In the genomic region with DNA sequence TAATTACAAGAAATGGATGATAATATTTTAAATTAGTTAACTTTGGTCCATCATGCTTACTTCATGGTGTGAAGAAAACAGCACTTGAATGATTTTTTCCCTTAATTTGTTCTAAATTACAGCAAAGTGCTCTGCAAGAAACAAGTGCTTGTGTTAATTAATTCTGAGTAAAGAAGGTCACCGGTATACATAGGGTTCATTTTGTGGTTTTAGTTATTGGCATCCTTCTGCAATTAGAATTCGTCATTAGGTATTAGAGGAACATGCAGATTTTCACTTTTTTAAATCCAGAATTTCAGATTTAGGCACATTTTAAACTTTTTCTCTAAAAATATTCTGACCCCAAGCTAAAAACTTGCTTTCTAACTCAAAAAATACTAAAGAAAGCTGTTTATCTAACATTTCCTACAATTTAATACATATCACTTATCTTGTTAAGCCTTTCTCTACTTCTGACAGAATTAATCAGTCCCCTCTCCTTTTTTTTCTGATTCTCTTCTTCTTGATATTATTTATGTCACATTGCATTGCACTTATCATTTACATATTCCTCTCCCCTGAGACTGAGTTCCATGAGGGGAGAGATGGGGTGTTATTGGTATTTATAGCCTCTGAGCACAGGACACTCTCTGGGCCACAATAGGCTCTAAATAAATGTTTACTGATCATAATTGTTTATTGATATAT, we compare ENCODE assay signal across 18 cellular contexts. TPM values are rescaled to one million over a fixed set of nuclear protein-coding genes. Genes with fewer than 3 reads are reported as not detected.
A peak's percentile ranks its signal among the peaks of the same experiment; 100 is the strongest.
DNase-seq lines count a peak whose midpoint lies in the region; ATAC-seq and TF ChIP-seq lines count a peak whose summit lies in the region.
"Had no signal": no experiment of that assay in that cellular context is flagged by ENCODE, and none has a peak within 500 bp of the region (broad histone marks: within the 10 kb centered on the region; RNA-seq: fewer than 3 reads in every experiment).

No MANE protein-coding gene starts in this region.

- no TSS peak for BruUV-seq in OCI-LY7 (replicated peaks; lab: Mats Ljungman, UMichigan)

- CTCF ChIA-PET in OCI-LY7 (lab: Charles Lee; ENCODE audit: unreplicated experiment), result no interaction called here

- POLR2A ChIA-PET in OCI-LY7 (lab: Charles Lee), result interaction anchor here (1.1 kb wide), 1 partner anchor 221 kb away, joined by 5 read pairs; a partner anchor contains a TSS

- H3K27ac ChIP-seq in BLaER1 treated with 17β-estradiol and CSF1 and Interleukin-3, amounts not matched to agents 10 nM and 100 nM, result peak overlapping the region in 10 of 11 experiments; percentile 24 to 84 (median 73); a peak in 19 of 22 replicates
- peak overlapping the region; percentile 19 for H3K27ac ChIP-seq in OCI-LY7 (ENCODE audit: low read depth, low read length, poor library complexity, severe bottlenecking)
- H3K27ac ChIP-seq: esophagus squamous epithelium had no signal

- ATAC-seq in GM19372 (IDR thresholded peaks at IDR 0.05; ENCODE audit: low read depth, unreplicated experiment), result peak; percentile 43
- peak; percentile 41 for ATAC-seq in HG03064 (IDR thresholded peaks at IDR 0.05; ENCODE audit: low read depth, unreplicated experiment)
- ATAC-seq: stimulated activated naive CD8-positive, alpha-beta T cell treated with anti-CD3 and anti-CD28 coated beads, Interleukin-15, amount 100 ng/mL, for 72 hours had no signal

- H3K9me3 ChIP-seq in BLaER1 treated with 17β-estradiol and CSF1 and Interleukin-3, amounts not matched to agents 10 nM and 100 nM (replicated peaks in 1 of 11), result peaks cover 3 to 17% (median 11%) of the 10 kb centered on the region in 11 experiments; a peak in 18 of 22 replicates
- H3K9me3 ChIP-seq in OCI-LY7 (ENCODE audit: low read length), result peaks cover 6% of the 10 kb centered on the region; the same call in 1 of the 2 replicates

- H3K36me3 ChIP-seq in BLaER1 treated with 17β-estradiol and CSF1 and Interleukin-3, amounts not matched to agents 10 nM and 100 nM, result no peaks in the 10 kb centered on the region
- no peaks in the 10 kb centered on the region for H3K36me3 ChIP-seq in OCI-LY7 (ENCODE audit: insufficient read depth, low read length)
- H3K36me3 ChIP-seq: esophagus squamous epithelium had no signal

- DNase-seq in OCI-LY7 (ENCODE audit: low spot score) (no peak), EL (no peak), NCI-H82 treated with DMSO at 0.1 percent for 48 hours (lab: John Stamatoyannopoulos, UW; ENCODE audit: unreplicated experiment) (no peak), NCI-H82 (lab: John Stamatoyannopoulos, UW) (no peak)
- DNase-seq in stimulated activated CD4-positive, alpha-beta T cell treated with anti-CD3 and anti-CD28 coated beads, Interleukin-2, amount 100 ng/mL, for 24 hours, result no peak
- DNase-seq: activated CD4-positive, alpha-beta T cell treated with anti-CD3 and anti-CD28 coated beads, Interleukin-2, amount 50 U/mL, for 1 hour; activated T-cell treated with anti-CD3 and anti-CD28 coated beads for 4 hours; CD4-positive, alpha-beta memory T cell; DMS79; esophagus squamous epithelium; NCI-H2107; stimulated activated naive CD8-positive, alpha-beta T cell treated with anti-CD3 and anti-CD28 coated beads, Interleukin-15, amount 100 ng/mL, for 72 hours; SW 1271 had no signal

- peak overlapping the region in 7 of 11 experiments; percentile 46 to 66 (median 53); a peak in 14 of 22 replicates for H3K9ac ChIP-seq in BLaER1 treated with 17β-estradiol and CSF1 and Interleukin-3, amounts not matched to agents 10 nM and 100 nM

- H3K4me3 ChIP-seq in BLaER1 treated with 17β-estradiol and CSF1 and Interleukin-3, amounts not matched to agents 10 nM and 100 nM, result peak overlapping the region in 2 of 10 experiments; percentile 28 to 33; a peak in 4 of 20 replicates
- H3K4me3 ChIP-seq in OCI-LY7 (ENCODE audit: low read depth, low read length, poor library complexity, severe bottlenecking), result peak overlapping the region; percentile 35
- H3K4me3 ChIP-seq: esophagus squamous epithelium had no signal

- no peak for TF ChIP-seq CTCF in OCI-LY7 (conservative IDR thresholded peaks at IDR 0.05; ENCODE audit: low read length)

- no peaks in the 10 kb centered on the region for H3K79me2 ChIP-seq in OCI-LY7 (ENCODE audit: insufficient read depth, low read depth, low read length)

- no peaks in the 10 kb centered on the region for H3K9me2 ChIP-seq in OCI-LY7 (ENCODE audit: insufficient read depth, low read length)

- no peaks in the 10 kb centered on the region for H4K20me1 ChIP-seq in BLaER1 treated with 17β-estradiol and CSF1 and Interleukin-3, amounts not matched to agents 10 nM and 100 nM
- H4K20me1 ChIP-seq in OCI-LY7 (ENCODE audit: insufficient read depth, low read length), result no peaks in the 10 kb centered on the region

- H3K27me3 ChIP-seq in BLaER1 treated with 17β-estradiol and CSF1 and Interleukin-3, amounts not matched to agents 10 nM and 100 nM, result no peaks in the 10 kb centered on the region
- H3K27me3 ChIP-seq: esophagus squamous epithelium had no signal

- peak overlapping the region; percentile 62 for H2AFZ ChIP-seq in OCI-LY7 (ENCODE audit: low read length)

- H3K4me2 ChIP-seq in BLaER1 treated with 17β-estradiol and CSF1 and Interleukin-3, amounts not matched to agents 10 nM and 100 nM, result peak overlapping the region; percentile 68 to 86 (median 77)
- H3K4me2 ChIP-seq in OCI-LY7 (ENCODE audit: low read length), result peak overlapping the region; percentile 66

- intact Hi-C loops in OCI-LY7 (cut with micrococcal nuclease; ENCODE audit: unreplicated experiment), result no loop called here

- peaks cover 25 to 33% (median 30%) of the 10 kb centered on the region in 10 experiments for H3K4me1 ChIP-seq in BLaER1 treated with 17β-estradiol and CSF1 and Interleukin-3, amounts not matched to agents 10 nM and 100 nM
- H3K4me1 ChIP-seq in OCI-LY7 (ENCODE audit: insufficient read depth, low read length, poor library complexity, severe bottlenecking), result peaks cover 21% of the 10 kb centered on the region

RNA-seq across cellular contexts. Expression of a gene that starts 28.6 kb away (rescaled TPM):
- total RNA-seq in OCI-LY7 (2014; rRNA removed; shearing (Covaris generic)), result not detected in 2 replicates
- not detected in 2 replicates for total RNA-seq in OCI-LY7 (2022)
- total RNA-seq: A673, RPMI7951 had no signal
